Comparison of ENCODE assay signal across 2 cellular contexts in genomic region chr14:34449819-34450541, GRCh38.
TF ChIP-seq lines count a peak whose summit lies in the region.

No MANE protein-coding gene starts in this region.

TF ChIP-seq in HepG2, 621 proteins besides CTCF, POLR2A, EP300 and RAD21 (continued from another document and continues in another):
- no peak for TF ChIP-seq CEBPZ (IDR thresholded peaks at IDR 0.05; ENCODE audit: low read length)
- TF ChIP-seq SSRP1 (CRISPR knock-in tag; IDR thresholded peaks at IDR 0.05): peak; percentile 59; the same call in 1 of the 2 replicates
- TF ChIP-seq TBX2 (CRISPR knock-in tag; IDR thresholded peaks at IDR 0.05; ENCODE audit: borderline replicate concordance): peak; percentile 23; the same call in 1 of the 2 replicates
- TF ChIP-seq PHB2 (IDR thresholded peaks at IDR 0.05; ENCODE audit: partially characterized antibody): no peak
- TF ChIP-seq THAP9 (CRISPR knock-in tag; IDR thresholded peaks at IDR 0.05; ENCODE audit: borderline replicate concordance): no peak
- no peak for TF ChIP-seq HINFP (CRISPR knock-in tag; IDR thresholded peaks at IDR 0.05; ENCODE audit: low read depth)
- peak; percentile 12 for TF ChIP-seq TEAD3 (CRISPR knock-in tag; optimal IDR thresholded peaks at IDR 0.05; ENCODE audit: borderline replicate concordance)
- TF ChIP-seq RBFOX2 (IDR thresholded peaks at IDR 0.05; ENCODE audit: low read depth, low read length): no peak; the same call in 1 of the 2 replicates
- peak; percentile 41; the same call in 1 of the 2 replicates for TF ChIP-seq MIER3 (CRISPR knock-in tag; IDR thresholded peaks at IDR 0.05; ENCODE audit: borderline replicate concordance)
- TF ChIP-seq ATF4 (CRISPR knock-in tag; IDR thresholded peaks at IDR 0.05): peak in 1 of 2 experiments; percentile 18; a peak in 1 of 4 replicates
- no peak for TF ChIP-seq ZNF572 (CRISPR knock-in tag; IDR thresholded peaks at IDR 0.05)
- 0 out of 2 replicates have a peak, but pooled peaks have one; percentile 3 for TF ChIP-seq GATAD1 (CRISPR knock-in tag; IDR thresholded peaks at IDR 0.05)
- TF ChIP-seq AHR (CRISPR knock-in tag; IDR thresholded peaks at IDR 0.05): no peak
- TF ChIP-seq ZNF18 (CRISPR knock-in tag; IDR thresholded peaks at IDR 0.05; ENCODE audit: insufficient replicate concordance): no peak
- 0 out of 2 replicates have a peak, but pooled peaks have one; percentile 10 for TF ChIP-seq NR2C2 (CRISPR knock-in tag; IDR thresholded peaks at IDR 0.05; ENCODE audit: borderline replicate concordance)

TF ChIP-seq in SK-N-SH treated with all-trans-retinoic acid at 6 μM for 48 hours, 23 proteins besides CTCF, POLR2A, EP300 and RAD21 (continued from another document):
- TF ChIP-seq TSHZ2 (CRISPR knock-in tag; IDR thresholded peaks at IDR 0.05) (no peak), ZFP30 (CRISPR knock-in tag; IDR thresholded peaks at IDR 0.05) (no peak), GLIS3 (CRISPR knock-in tag; IDR thresholded peaks at IDR 0.05) (no peak), ZFP3 (CRISPR knock-in tag; IDR thresholded peaks at IDR 0.05) (no peak), OSR1 (CRISPR knock-in tag; IDR thresholded peaks at IDR 0.05) (no peak), ZNF8 (CRISPR knock-in tag; IDR thresholded peaks at IDR 0.05) (no peak), CSDC2 (CRISPR knock-in tag; IDR thresholded peaks at IDR 0.05) (no peak), ZNF70 (CRISPR knock-in tag; IDR thresholded peaks at IDR 0.05) (no peak)
